ENCODE assay signal across 16 cellular contexts in the genomic region with DNA sequence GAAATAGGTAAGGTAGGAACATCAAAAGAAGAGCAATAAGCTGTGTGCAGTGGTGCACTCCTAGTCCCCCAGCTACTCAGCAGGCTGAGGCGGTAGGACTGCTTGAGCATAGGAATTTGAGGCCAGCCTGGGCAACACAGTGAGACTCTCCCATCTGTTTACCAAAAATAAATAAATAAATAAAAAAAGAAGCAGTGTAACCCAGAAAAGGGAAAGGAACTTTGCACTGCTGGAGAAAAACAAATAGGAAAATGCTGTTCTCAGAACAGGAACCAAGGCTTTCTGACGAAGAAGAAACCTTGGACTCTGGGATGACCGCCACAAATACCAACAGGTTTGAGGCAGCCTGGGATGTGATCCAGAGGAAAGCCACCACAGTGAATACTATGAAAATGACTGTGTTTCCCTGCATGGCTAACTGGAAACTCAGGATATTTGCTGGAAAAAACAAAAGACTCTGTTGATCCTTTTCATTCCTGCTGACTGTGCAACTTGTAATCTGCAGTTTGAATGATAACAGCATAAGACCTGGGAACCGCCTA. TPM values are rescaled to one million over a fixed set of nuclear protein-coding genes. Genes with fewer than 3 reads are reported as not detected.
DNase-seq lines count a peak whose midpoint lies in the region; TF ChIP-seq lines count a peak whose summit lies in the region.
"Had no signal": no experiment of that assay in that cellular context is flagged by ENCODE, and none has a peak within 500 bp of the region (broad histone marks: within the 10 kb centered on the region; RNA-seq: fewer than 3 reads in every experiment).

No MANE protein-coding gene starts in this region.

- peak; percentile 10 for DNase-seq in HuH-7.5 (ENCODE audit: low spot score)
- peak; percentile 57 for DNase-seq in brain microvascular endothelial cell
- peak; percentile 5 for DNase-seq in left kidney (ENCODE audit: low read depth, low spot score)
- peak; percentile 64 for DNase-seq in testis
- no peak for DNase-seq in NK-92 treated with Interleukin-12 subunit alpha and Interleukin-12 subunit beta, amount 100 ng/mL, for 24 hours (lab: John Stamatoyannopoulos, UW)
- DNase-seq in activated CD4-positive, alpha-beta T cell treated with anti-CD3 and anti-CD28 coated beads, Interleukin-2, amount 50 U/mL, for 48 hours = no peak
- DNase-seq in stimulated activated CD4-positive, alpha-beta T cell treated with anti-CD3 and anti-CD28 coated beads, Interleukin-15, amount 100 ng/mL, for 24 hours = no peak
- no peak for DNase-seq in SKM-1 treated with dmso at 0.1 percent for 144 hours (lab: John Stamatoyannopoulos, UW; ENCODE audit: unreplicated experiment)
- DNase-seq: activated CD4-positive, CD25-positive, alpha-beta regulatory T cell treated with anti-CD3 and anti-CD28 coated beads, Interleukin-2, amount 50 U/mL, for 72 hours; activated gamma-delta T cell; GOT3; NCI-H446 treated with DMSO at 0.1 percent for 48 hours; SJCRH30; stimulated activated CD4-positive, alpha-beta T cell treated with anti-CD3 and anti-CD28 coated beads, Interleukin-4, amount 100 ng/mL, for 24 hours; tibial artery had no signal

- no peaks in the 10 kb centered on the region for H3K4me1 ChIP-seq in testis
- H3K4me1 ChIP-seq: neural progenitor cell, SJCRH30, tibial artery had no signal

- WGBS in testis, 2 donors = 52 to 54% methylated on average over 4 of the region's 4 CpGs

- no peak overlapping the region for H3K27ac ChIP-seq in brain microvascular endothelial cell
- H3K27ac ChIP-seq in testis = peak overlapping the region in 1 of 2 donors; percentile 57
- H3K27ac ChIP-seq: neural progenitor cell, SJCRH30, tibial artery had no signal

- in situ Hi-C loops in brain microvascular endothelial cell (cut with HindIII; ENCODE audit: low pct_ligation_motif_present, low sequenced_read_pairs) = no loop called here

- no peak overlapping the region for H3K4me3 ChIP-seq in brain microvascular endothelial cell (ENCODE audit: low read depth, low read length)
- no peak overlapping the region for H3K4me3 ChIP-seq in testis
- H3K4me3 ChIP-seq: neural progenitor cell, SJCRH30, tibial artery had no signal

- TF ChIP-seq CTCF in brain microvascular endothelial cell (IDR thresholded peaks at IDR 0.05; ENCODE audit: low read depth, low read length, missing control alignments) = no peak
- no peak for TF ChIP-seq CTCF in testis (IDR thresholded peaks at IDR 0.05)

- H3K36me3 ChIP-seq in brain microvascular endothelial cell (replicated peaks) = peaks cover 59% of the 10 kb centered on the region
- H3K36me3 ChIP-seq in testis (ENCODE audit: low read depth, missing control alignments) = no peaks in the 10 kb centered on the region
- H3K36me3 ChIP-seq: neural progenitor cell had no signal

- H3K27me3 ChIP-seq in brain microvascular endothelial cell (replicated peaks) = no peaks in the 10 kb centered on the region
- H3K27me3 ChIP-seq in testis = no peaks in the 10 kb centered on the region
- H3K27me3 ChIP-seq: neural progenitor cell, SJCRH30, tibial artery had no signal

- no peak for TF ChIP-seq POLR2A in testis (IDR thresholded peaks at IDR 0.05)

- intact Hi-C loops in testis (cut with DNase I; ENCODE audit: low total_unique reads) = no loop called here

- no peaks in the 10 kb centered on the region for H3K9me3 ChIP-seq in testis
- H3K9me3 ChIP-seq: SJCRH30, tibial artery had no signal

RNA-seq across cellular contexts. Expression of a gene that starts 41.2 kb away (rescaled TPM):
- 10 to 100 TPM; 74.1 to 91.2 TPM for total RNA-seq in testis
- 17.8 TPM for polyA plus RNA-seq in testis (ENCODE audit: insufficient read depth, low read depth, low replicate concordance)

RNA-seq across cellular contexts. Expression of a gene that starts 41.3 kb away (rescaled TPM):
- 10 to 100 TPM; 17.0 to 20.1 TPM for total RNA-seq in testis
- polyA plus RNA-seq in testis (ENCODE audit: insufficient read depth, low read depth, low replicate concordance) = 36.2 TPM

Comparison
In these comparisons a context has a peak if more than half of its experiments do, and no peak if none do; other contexts are left out.
1. DNase-seq: peak in HuH-7.5 (single experiment), brain microvascular endothelial cell (single experiment), left kidney (single experiment) and testis (single experiment); none in NK-92 treated with Interleukin-12 subunit alpha and Interleukin-12 subunit beta, amount 100 ng/mL, for 24 hours (single experiment), activated CD4-positive, alpha-beta T cell treated with anti-CD3 and anti-CD28 coated beads, Interleukin-2, amount 50 U/mL, for 48 hours (0 of 2), stimulated activated CD4-positive, alpha-beta T cell treated with anti-CD3 and anti-CD28 coated beads, Interleukin-15, amount 100 ng/mL, for 24 hours (single experiment) and SKM-1 treated with dmso at 0.1 percent for 144 hours (single experiment).